Comparison of ENCODE assay signal across 8 cellular contexts in the genomic region with DNA sequence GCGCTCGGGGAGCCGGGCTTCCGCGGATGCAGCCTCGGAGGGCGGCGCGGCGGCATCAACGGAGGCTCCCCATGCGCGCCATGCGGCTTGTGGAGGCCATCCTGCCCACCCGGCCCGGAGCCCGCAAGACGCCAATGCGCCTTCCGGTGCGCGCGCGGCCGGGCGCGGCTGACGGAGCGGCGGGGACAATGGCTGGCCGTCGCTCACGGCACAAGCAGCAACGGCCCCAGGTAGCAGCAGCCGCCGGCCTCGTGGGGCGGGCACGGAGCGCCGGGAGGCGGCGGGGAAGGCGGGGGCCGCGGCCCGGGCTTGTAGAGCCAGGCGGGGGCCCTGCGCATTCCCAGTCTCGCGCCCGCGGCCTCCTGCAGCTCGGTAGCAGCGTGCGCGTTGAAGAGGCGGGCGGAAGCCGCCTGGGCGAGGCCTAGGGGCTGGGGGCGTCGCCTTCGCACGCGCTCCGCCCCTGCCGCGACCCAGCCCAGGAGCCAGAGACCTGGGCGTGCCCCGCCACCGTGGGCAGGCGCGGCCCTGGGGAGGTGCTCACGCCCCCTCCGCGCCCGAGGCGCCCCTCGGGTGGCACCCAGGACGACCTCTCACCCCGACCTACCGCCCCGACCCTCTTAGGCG.
A peak's percentile ranks its signal among the peaks of the same experiment; 100 is the strongest.
DNase-seq lines count a peak whose midpoint lies in the region; ATAC-seq and TF ChIP-seq lines count a peak whose summit lies in the region.
"Not testable (repeated sequence)": the region's sequence is repeated elsewhere in the genome, so short reads cannot be mapped to it uniquely, and the experiment has no call there.

No MANE protein-coding gene starts in this region.

- H3K4me2 ChIP-seq in BLaER1 treated with 17β-estradiol and CSF1 and Interleukin-3, amounts not matched to agents 10 nM and 100 nM, result not testable (repeated sequence)

- not testable (repeated sequence) for H3K4me3 Mint-ChIP-seq in activated CD4-positive, alpha-beta T cell treated with anti-CD3 and anti-CD28 coated beads for 36 hours; natural killer cell

- H3K4me1 Mint-ChIP-seq in activated CD4-positive, alpha-beta T cell treated with anti-CD3 and anti-CD28 coated beads for 36 hours; natural killer cell: not testable (repeated sequence)

- POLR2A ChIA-PET in activated CD4-positive, alpha-beta T cell treated with anti-CD3 and anti-CD28 coated beads for 36 hours (lab: Charles Lee), result not testable (repeated sequence)

- H3K9me3 Mint-ChIP-seq in activated CD4-positive, alpha-beta T cell treated with anti-CD3 and anti-CD28 coated beads for 36 hours (ENCODE audit: low read depth); natural killer cell: not testable (repeated sequence)

- not testable (repeated sequence) for H3K9me3 ChIP-seq in BLaER1 treated with 17β-estradiol and CSF1 and Interleukin-3, amounts not matched to agents 10 nM and 100 nM (replicated peaks in 1 of 11)

- H3K27ac Mint-ChIP-seq in activated CD4-positive, alpha-beta T cell treated with anti-CD3 and anti-CD28 coated beads for 36 hours; natural killer cell: not testable (repeated sequence)

- peak overlapping the region in 10 of 11 experiments; percentile 46 to 77 (median 69); a peak in 18 of 22 replicates for H3K27ac ChIP-seq in BLaER1 treated with 17β-estradiol and CSF1 and Interleukin-3, amounts not matched to agents 10 nM and 100 nM

- not testable (repeated sequence) for H3K27me3 ChIP-seq in BLaER1 treated with 17β-estradiol and CSF1 and Interleukin-3, amounts not matched to agents 10 nM and 100 nM

- DNase-seq in activated CD4-positive, alpha-beta T cell treated with anti-CD3 and anti-CD28 coated beads for 36 hours; Right ventricle myocardium inferior (ENCODE audit: missing footprints); natural killer cell: not testable (repeated sequence)

- CTCF ChIA-PET in activated CD4-positive, alpha-beta T cell treated with anti-CD3 and anti-CD28 coated beads for 36 hours (lab: Charles Lee), result not testable (repeated sequence)

- not testable (repeated sequence) for H3K36me3 Mint-ChIP-seq in activated CD4-positive, alpha-beta T cell treated with anti-CD3 and anti-CD28 coated beads for 36 hours (ENCODE audit: low read depth); natural killer cell

- peak overlapping the region; percentile 38 to 65 (median 56); a peak in 19 of 20 replicates for H3K4me3 ChIP-seq in BLaER1 treated with 17β-estradiol and CSF1 and Interleukin-3, amounts not matched to agents 10 nM and 100 nM

- H3K36me3 ChIP-seq in BLaER1 treated with 17β-estradiol and CSF1 and Interleukin-3, amounts not matched to agents 10 nM and 100 nM, result not testable (repeated sequence)

- not testable (repeated sequence) for H4K20me1 ChIP-seq in BLaER1 treated with 17β-estradiol and CSF1 and Interleukin-3, amounts not matched to agents 10 nM and 100 nM

- peak overlapping the region in 10 of 11 experiments; percentile 48 to 80 (median 74); a peak in 18 of 22 replicates for H3K9ac ChIP-seq in BLaER1 treated with 17β-estradiol and CSF1 and Interleukin-3, amounts not matched to agents 10 nM and 100 nM

- intact Hi-C loops in activated CD4-positive, alpha-beta T cell treated with anti-CD3 and anti-CD28 coated beads for 36 hours (cut with DNase I, micrococcal nuclease); Right ventricle myocardium inferior (cut with DNase I); natural killer cell (cut with micrococcal nuclease): not testable (repeated sequence)

- not testable (repeated sequence) for TF ChIP-seq CTCF in natural killer cell (IDR thresholded peaks at IDR 0.05)

- not testable (repeated sequence) for H3K4me1 ChIP-seq in BLaER1 treated with 17β-estradiol and CSF1 and Interleukin-3, amounts not matched to agents 10 nM and 100 nM

- not testable (repeated sequence) for H3K27me3 Mint-ChIP-seq in activated CD4-positive, alpha-beta T cell treated with anti-CD3 and anti-CD28 coated beads for 36 hours; natural killer cell (ENCODE audit: low read depth in 2 of 2)

- peak; percentile 98 for ATAC-seq in GM18909 (IDR thresholded peaks at IDR 0.05; ENCODE audit: poor library complexity, unreplicated experiment)
- ATAC-seq in GM21576 (IDR thresholded peaks at IDR 0.05; ENCODE audit: unreplicated experiment), result peak; percentile 92
- ATAC-seq in HG02970 (IDR thresholded peaks at IDR 0.05; ENCODE audit: low FRiP score, unreplicated experiment), result peak; percentile 98
- ATAC-seq in HG03469 (IDR thresholded peaks at IDR 0.05; ENCODE audit: unreplicated experiment), result peak; percentile 96
- ATAC-seq in activated CD4-positive, alpha-beta T cell treated with anti-CD3 and anti-CD28 coated beads for 36 hours, result peak; percentile 96
- ATAC-seq in Right ventricle myocardium inferior, result peak; percentile 48
- ATAC-seq in natural killer cell, result peak; percentile 87 to 94 (median 88)

Comparison
In these comparisons a context has a peak if more than half of its experiments do, and no peak if none do; other contexts are left out.
1. ATAC-seq: peak in every context shown above with its lines; median percentile 98 in GM18909; 98 in HG02970; 96 in HG03469; 96 in activated CD4-positive, alpha-beta T cell treated with anti-CD3 and anti-CD28 coated beads for 36 hours; 92 in GM21576; 88 in natural killer cell; 48 in Right ventricle myocardium inferior.